In genomic region chr2:171811229-171811628, GRCh38 we compare ENCODE assay signal across 10 cellular contexts.
DNase-seq lines count a peak whose midpoint lies in the region; FAIRE-seq and TF ChIP-seq lines count a peak whose summit lies in the region.
"Had no signal": no experiment of that assay in that cellular context is flagged by ENCODE, and none has a peak within 500 bp of the region (broad histone marks: within the 10 kb centered on the region; RNA-seq: fewer than 3 reads in every experiment).

No MANE protein-coding gene starts in this region.

- no peak overlapping the region for H3K18ac ChIP-seq in H1 (ENCODE audit: extremely low read depth, low read length)

- no peak overlapping the region for H3K4me2 ChIP-seq in H1 (ENCODE audit: insufficient read depth in 1 of 2, low read depth in 2 of 2, low read length in 2 of 2)
- H3K4me2 ChIP-seq: BLaER1 treated with 17β-estradiol and CSF1 and Interleukin-3, amounts not matched to agents 10 nM and 100 nM had no signal

- no peaks in the 10 kb centered on the region for H3K79me1 ChIP-seq in H1 (ENCODE audit: low read depth, low read length)

- H3K27ac ChIP-seq in H1 (ENCODE audit: low read depth, low read length): no peak overlapping the region
- H3K27ac ChIP-seq: BLaER1 treated with 17β-estradiol and CSF1 and Interleukin-3, amounts not matched to agents 10 nM and 100 nM had no signal

- no peak overlapping the region for H3K4me3 ChIP-seq in H1 (ENCODE audit: extremely low read depth in 1 of 4, insufficient read depth in 2 of 4, low read depth in 3 of 4, low read length in 4 of 4)
- H3K4me3 ChIP-seq in retinal pigment epithelial cell (ENCODE audit: low read length): no peak overlapping the region
- no peak overlapping the region for H3K4me3 ChIP-seq in H7 (ENCODE audit: insufficient read depth, low read depth, low read length)
- H3K4me3 ChIP-seq: BLaER1 treated with 17β-estradiol and CSF1 and Interleukin-3, amounts not matched to agents 10 nM and 100 nM had no signal

- H3K9me3 ChIP-seq in H1 (ENCODE audit: insufficient read depth in 2 of 2, low read depth in 1 of 2, low read length in 1 of 2): no peaks in the 10 kb centered on the region
- H3K9me3 ChIP-seq: BLaER1 treated with 17β-estradiol and CSF1 and Interleukin-3, amounts not matched to agents 10 nM and 100 nM had no signal

- DNase-seq in NCI-H1417 (lab: John Stamatoyannopoulos, UW) (peak in 2 of 3 experiments; percentile 5 to 54), NCI-H1417 treated with DMSO at 0.1 percent for 48 hours (lab: John Stamatoyannopoulos, UW) (no peak), NCI-H446 treated with DMSO at 0.1 percent for 48 hours (lab: John Stamatoyannopoulos, UW) (peak; percentile 12), H1 (ENCODE audit: low read depth in 1 of 2, low spot score in 2 of 2) (no peak), retinal pigment epithelial cell (ENCODE audit: low read depth) (peak; percentile 11), H7 (no peak), retina (no peak), GM20000 (ENCODE audit: low spot score) (no peak)
- DNase-seq: activated B cell treated with CpG ODN at 0.5 μM for 24 hours had no signal

- no peaks in the 10 kb centered on the region for H3K23me2 ChIP-seq in H1 (ENCODE audit: low read depth, low read length)

- H4K91ac ChIP-seq in H1 (replicated peaks; ENCODE audit: insufficient read length, low read length): no peak overlapping the region

- H2BK120ac ChIP-seq in H1 (replicated peaks; ENCODE audit: low read depth, low read length): no peak overlapping the region

- H2BK12ac ChIP-seq in H1 (ENCODE audit: low read depth, low read length): no peak overlapping the region

- TF ChIP-seq EP300 in H1 (IDR thresholded peaks at IDR 0.05; ENCODE audit: borderline replicate concordance in 1 of 2, low read depth in 2 of 2, low read length in 2 of 2): no peak

- H4K8ac ChIP-seq in H1 (ENCODE audit: extremely low read depth, insufficient read depth, low read length): no peak overlapping the region

- WGBS in H1 (ENCODE audit: extremely low coverage in 1 of 2, insufficient coverage in 1 of 2, insufficient read length in 1 of 2, insufficient replicate concordance in 2 of 2, low coverage in 1 of 2, low lambda C conversion rate in 2 of 2, missing lambda C conversion rate in 1 of 2), 2 experiments: 73% methylated on average over 4 of the region's 4 CpGs; no CpG with 5 or more reads in 1 of the 2 experiments

- H2BK20ac ChIP-seq in H1 (ENCODE audit: low read length): no peak overlapping the region

- H3K4ac ChIP-seq in H1 (replicated peaks; ENCODE audit: insufficient read length, low read depth, low read length): no peak overlapping the region

- H3K4me1 ChIP-seq in H1 (replicated peaks in 1 of 4; ENCODE audit: control insufficient read depth in 3 of 4, insufficient read depth in 4 of 4, low read length in 3 of 4): no peaks in the 10 kb centered on the region
- H3K4me1 ChIP-seq: BLaER1 treated with 17β-estradiol and CSF1 and Interleukin-3, amounts not matched to agents 10 nM and 100 nM had no signal

- POLR2A ChIA-PET in H1 (lab: Charles Lee; ENCODE audit: partially characterized antibody): no interaction called here

- CTCF ChIA-PET in H1 (lab: Charles Lee; ENCODE audit: partially characterized antibody): interaction anchor here (0.7 to 2.8 kb wide), 8 partner anchors 23 to 361 kb away, joined by 3 to 9 read pairs (median 4); no protein-coding TSS in a partner anchor

- H3K27me3 ChIP-seq in H1 (replicated peaks in 1 of 4; ENCODE audit: control insufficient read depth in 3 of 4, extremely low read depth in 1 of 4, insufficient read depth in 3 of 4, low read length in 3 of 4) (no peaks in the 10 kb centered on the region), H7 (ENCODE audit: control insufficient read depth, insufficient read depth, low read length) (no peaks in the 10 kb centered on the region)
- H3K27me3 ChIP-seq: BLaER1 treated with 17β-estradiol and CSF1 and Interleukin-3, amounts not matched to agents 10 nM and 100 nM had no signal

- TF ChIP-seq CTCF in H1 (IDR thresholded peaks at IDR 0.05; ENCODE audit: control extremely low read depth in 1 of 3, insufficient read depth in 1 of 3, low read depth in 1 of 3, low read length in 3 of 3): peak in 2 of 3 experiments; percentile 12 to 46; a peak in 2 of 4 replicates
- TF ChIP-seq CTCF in retinal pigment epithelial cell (conservative IDR thresholded peaks at IDR 0.05; ENCODE audit: low read depth, low read length): peak; percentile 34
- TF ChIP-seq CTCF in GM20000 (IDR thresholded peaks at IDR 0.05; ENCODE audit: extremely low read depth, missing control alignments): no peak

- H3K9ac ChIP-seq in H1 (replicated peaks in 1 of 4; ENCODE audit: extremely low read depth in 1 of 4, low read depth in 3 of 4, low read length in 3 of 4): no peak overlapping the region
- H3K9ac ChIP-seq: BLaER1 treated with 17β-estradiol and CSF1 and Interleukin-3, amounts not matched to agents 10 nM and 100 nM had no signal

- H3K23ac ChIP-seq in H1 (ENCODE audit: insufficient read length): no peak overlapping the region

- H3K36me3 ChIP-seq in H1 (ENCODE audit: control insufficient read depth in 2 of 4, insufficient read depth in 4 of 4, low read length in 3 of 4): no peaks in the 10 kb centered on the region
- no peaks in the 10 kb centered on the region for H3K36me3 ChIP-seq in H7 (replicated peaks; ENCODE audit: control insufficient read depth, insufficient read depth, low read length)

- no peak overlapping the region for H3K14ac ChIP-seq in H1 (ENCODE audit: insufficient read length)

- FAIRE-seq in H1 (lab: Jason Lieb, UNC): peak; percentile 78

- H2AFZ ChIP-seq in H1 (ENCODE audit: low read length): no peak overlapping the region

- H3K79me2 ChIP-seq in H1 (ENCODE audit: control insufficient read depth in 1 of 2, insufficient read depth in 2 of 2, low read length in 2 of 2): no peaks in the 10 kb centered on the region

- H2BK5ac ChIP-seq in H1 (ENCODE audit: low read depth, low read length): no peak overlapping the region

- H4K5ac ChIP-seq in H1 (ENCODE audit: insufficient read length, low read depth, low read length): no peak overlapping the region

- H3K56ac ChIP-seq in H1 (replicated peaks; ENCODE audit: insufficient read length, low read depth, low read length): no peak overlapping the region

- H2BK15ac ChIP-seq in H1 (ENCODE audit: low read length): no peak overlapping the region

- peak; percentile 70 to 71 for TF ChIP-seq RAD21 in H1 (IDR thresholded peaks at IDR 0.05 in 1 of 2, conservative IDR thresholded peaks at IDR 0.05 in 1 of 2; ENCODE audit: low read depth in 2 of 2, low read length in 2 of 2)

- TF ChIP-seq POLR2A in H1 (IDR thresholded peaks at IDR 0.05; ENCODE audit: control extremely low read depth in 1 of 2, low read depth in 2 of 2, low read length in 2 of 2): no peak

- H4K20me1 ChIP-seq in H1 (replicated peaks in 1 of 2; ENCODE audit: control insufficient read depth in 1 of 2, insufficient read depth in 2 of 2, low read length in 2 of 2): no peaks in the 10 kb centered on the region
- H4K20me1 ChIP-seq: BLaER1 treated with 17β-estradiol and CSF1 and Interleukin-3, amounts not matched to agents 10 nM and 100 nM had no signal

- no peak overlapping the region for H2AK5ac ChIP-seq in H1 (ENCODE audit: low read depth, low read length)

TF ChIP-seq in H1, 55 proteins besides CTCF, POLR2A, EP300 and RAD21:
- TF ChIP-seq USF2 (IDR thresholded peaks at IDR 0.05; ENCODE audit: low read length) (no peak), ZNF274 (IDR thresholded peaks at IDR 0.05; ENCODE audit: borderline replicate concordance, extremely low read depth, low read length) (no peak), JUN (IDR thresholded peaks at IDR 0.05; ENCODE audit: low read depth, low read length) (no peak), ATF3 (IDR thresholded peaks at IDR 0.05; ENCODE audit: insufficient read depth, low read depth, low read length) (no peak), MAX (IDR thresholded peaks at IDR 0.05) (no peak), KDM4A (IDR thresholded peaks at IDR 0.05; ENCODE audit: low read depth, low read length, severe bottlenecking) (no peak), RFX5 (IDR thresholded peaks at IDR 0.05; ENCODE audit: borderline replicate concordance, low read depth, low read length) (no peak), CBX5 (IDR thresholded peaks at IDR 0.05; ENCODE audit: low read depth, low read length) (no peak), E2F6 (IDR thresholded peaks at IDR 0.05) (no peak), SP2 (IDR thresholded peaks at IDR 0.05; ENCODE audit: low read length) (no peak), GABPA (IDR thresholded peaks at IDR 0.05; ENCODE audit: borderline replicate concordance, insufficient read depth, low read length) (no peak), SUZ12 (IDR thresholded peaks at IDR 0.05; ENCODE audit: low read length) (no peak), GTF2F1 (IDR thresholded peaks at IDR 0.05; ENCODE audit: borderline replicate concordance, low read depth, low read length) (no peak), TCF12 (IDR thresholded peaks at IDR 0.05; ENCODE audit: low read depth, low read length) (no peak), SIN3A (conservative IDR thresholded peaks at IDR 0.05 in 1 of 2, IDR thresholded peaks at IDR 0.05 in 1 of 2; ENCODE audit: low read depth in 1 of 2, low read length in 2 of 2) (no peak), RBBP5 (IDR thresholded peaks at IDR 0.05; ENCODE audit: borderline replicate concordance, low read depth, low read length) (no peak)

Comparison
In these comparisons a context has a peak if more than half of its experiments do, and no peak if none do; other contexts are left out.
1. DNase-seq: peak in NCI-H1417 (2 of 3), NCI-H446 treated with DMSO at 0.1 percent for 48 hours (single experiment) and retinal pigment epithelial cell (single experiment); none in NCI-H1417 treated with DMSO at 0.1 percent for 48 hours (single experiment), H1 (0 of 2), H7 (single experiment), retina (single experiment) and GM20000 (single experiment).